Comparison of ENCODE assay signal across 8 cellular contexts in the genomic region with DNA sequence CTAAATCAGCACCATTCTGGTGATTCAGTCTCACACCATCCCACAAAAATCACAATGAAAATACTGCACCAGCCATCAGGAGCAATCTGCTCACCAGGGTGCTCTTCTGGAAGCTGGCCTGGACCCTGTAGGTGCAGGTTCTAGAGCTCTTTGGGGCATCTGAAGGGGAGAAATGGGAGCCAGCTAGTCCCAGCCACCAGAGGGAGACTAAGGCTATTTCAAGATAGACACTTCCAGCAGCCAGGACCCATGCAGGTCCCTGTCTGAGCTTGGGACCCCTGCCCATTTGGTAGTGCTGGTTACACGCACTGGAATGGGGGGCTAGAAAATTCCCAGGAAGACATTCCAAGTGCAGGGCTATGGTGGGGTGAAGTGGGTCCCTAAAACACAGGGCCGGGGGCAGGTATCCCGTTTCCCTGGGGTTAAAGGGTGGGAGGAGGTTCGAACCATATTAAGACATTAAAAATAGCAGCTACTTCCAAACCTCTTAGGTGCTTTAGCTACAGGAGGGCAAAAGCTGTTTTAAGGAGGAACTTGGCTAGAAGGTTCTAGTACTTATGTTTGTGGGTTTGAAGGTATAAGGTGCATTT.
DNase-seq lines count a peak whose midpoint lies in the region; ATAC-seq and TF ChIP-seq lines count a peak whose summit lies in the region.

No MANE protein-coding gene starts in this region.

- no peaks in the 10 kb centered on the region for H3K79me2 ChIP-seq in OCI-LY1 (ENCODE audit: insufficient read depth, low read length)

- ATAC-seq in GM19035 (IDR thresholded peaks at IDR 0.05; ENCODE audit: unreplicated experiment) (no peak), HG03571 (IDR thresholded peaks at IDR 0.05; ENCODE audit: unreplicated experiment) (no peak)

- H3K4me2 ChIP-seq in OCI-LY1 (ENCODE audit: low read length): peak overlapping the region; percentile 42; the same call in 1 of the 2 replicates

- H3K27ac ChIP-seq in OCI-LY1 (ENCODE audit: low read depth, low read length, poor library complexity, severe bottlenecking): peak overlapping the region; percentile 98

- TF ChIP-seq CTCF in GM12872 (IDR thresholded peaks at IDR 0.05; ENCODE audit: insufficient read depth, low read depth, low read length) (peak; percentile 74), OCI-LY1 (IDR thresholded peaks at IDR 0.05; ENCODE audit: low read length) (peak; percentile 77)

- H3K9me3 ChIP-seq in OCI-LY1 (ENCODE audit: low read length): no peaks in the 10 kb centered on the region

- DNase-seq in AG08396 (ENCODE audit: low spot score) (peak; percentile 53), astrocyte of the hippocampus (ENCODE audit: low read depth, low spot score) (peak; percentile 61), left kidney (ENCODE audit: low read depth, low spot score) (peak; percentile 43), NCI-H2081 (lab: John Stamatoyannopoulos, UW) (no peak)

- no peaks in the 10 kb centered on the region for H3K9me2 ChIP-seq in OCI-LY1 (ENCODE audit: low read depth, low read length)

- H3K27me3 ChIP-seq in OCI-LY1 (ENCODE audit: insufficient read depth, low read length): no peaks in the 10 kb centered on the region

- peaks cover 26% of the 10 kb centered on the region for H3K36me3 ChIP-seq in OCI-LY1 (ENCODE audit: insufficient read depth, low read length)

- H3K9ac ChIP-seq in OCI-LY1 (ENCODE audit: low read length): peak overlapping the region; percentile 47

- peaks cover 100% of the 10 kb centered on the region for H3K4me1 ChIP-seq in OCI-LY1 (ENCODE audit: insufficient read depth, low read length, severe bottlenecking)

- peaks cover 3% of the 10 kb centered on the region; the same call in 1 of the 2 replicates for H3F3A ChIP-seq in OCI-LY1 (ENCODE audit: insufficient read depth, low read length)

- no peak overlapping the region for H2AFZ ChIP-seq in OCI-LY1 (ENCODE audit: low read length)

- H4K20me1 ChIP-seq in OCI-LY1 (ENCODE audit: insufficient read depth, low read length): no peaks in the 10 kb centered on the region

- no peak overlapping the region for H3K4me3 ChIP-seq in OCI-LY1 (ENCODE audit: low read depth, low read length, poor library complexity, severe bottlenecking)

Comparison
In these comparisons a context has a peak if more than half of its experiments do, and no peak if none do; other contexts are left out.
1. DNase-seq: peak in AG08396 (single experiment), astrocyte of the hippocampus (single experiment) and left kidney (single experiment); none in NCI-H2081 (0 of 2).